In genomic region chr20:30289689-30290088, GRCh38 we compare ENCODE assay signal across 8 cellular contexts.
DNase-seq lines count a peak whose midpoint lies in the region; ATAC-seq and TF ChIP-seq lines count a peak whose summit lies in the region.
"Not testable (repeated sequence)": the region's sequence is repeated elsewhere in the genome, so short reads cannot be mapped to it uniquely, and the experiment has no call there.

No MANE protein-coding gene starts in this region.

- H3K9me3 ChIP-seq in CD4-positive, alpha-beta T cell (ENCODE audit: control insufficient read depth, low read length); psoas muscle; subcutaneous abdominal adipose tissue (ENCODE audit: control insufficient read depth in 5 of 5, low read length in 5 of 5): not testable (repeated sequence)

- H3K36me3 ChIP-seq in kidney epithelial cell (ENCODE audit: control insufficient read depth, insufficient read depth, low read length); psoas muscle (ENCODE audit: insufficient read depth in 1 of 2, low read depth in 1 of 2); subcutaneous abdominal adipose tissue (ENCODE audit: control insufficient read depth in 5 of 5, insufficient read depth in 5 of 5, low read length in 5 of 5): not testable (repeated sequence)

- H3K4me1 Mint-ChIP-seq in CD4-positive, alpha-beta T cell (ENCODE audit: low read depth), result peaks cover 11% of the 10 kb centered on the region
- H3K4me1 Mint-ChIP-seq in activated CD4-positive, alpha-beta T cell treated with anti-CD3 and anti-CD28 coated beads, Interleukin-2, amount 10 ng/mL, durations not matched to agents 7 days and 5 days, result peaks cover 10% of the 10 kb centered on the region
- H3K4me1 Mint-ChIP-seq in activated naive CD8-positive, alpha-beta T cell treated with anti-CD3 and anti-CD28 coated beads, Interleukin-2, amount 10 ng/mL, durations not matched to agents 7 days and 5 days, result peaks cover 29% of the 10 kb centered on the region
- H3K4me1 Mint-ChIP-seq in endothelial cell (ENCODE audit: unreplicated experiment), result peaks cover 19% of the 10 kb centered on the region

- peak overlapping the region; percentile 86 for H3K4me3 Mint-ChIP-seq in CD4-positive, alpha-beta T cell
- peak overlapping the region; percentile 69 for H3K4me3 Mint-ChIP-seq in activated CD4-positive, alpha-beta T cell treated with anti-CD3 and anti-CD28 coated beads, Interleukin-2, amount 10 ng/mL, durations not matched to agents 7 days and 5 days
- H3K4me3 Mint-ChIP-seq in activated naive CD8-positive, alpha-beta T cell treated with anti-CD3 and anti-CD28 coated beads, Interleukin-2, amount 10 ng/mL, durations not matched to agents 7 days and 5 days, result peak overlapping the region; percentile 87
- peak overlapping the region; percentile 71 for H3K4me3 Mint-ChIP-seq in endothelial cell (ENCODE audit: unreplicated experiment)

- not testable (repeated sequence) for H3K27me3 Mint-ChIP-seq in CD4-positive, alpha-beta T cell; activated CD4-positive, alpha-beta T cell treated with anti-CD3 and anti-CD28 coated beads, Interleukin-2, amount 10 ng/mL, durations not matched to agents 7 days and 5 days; activated naive CD8-positive, alpha-beta T cell treated with anti-CD3 and anti-CD28 coated beads, Interleukin-2, amount 10 ng/mL, durations not matched to agents 7 days and 5 days
- peaks cover 13% of the 10 kb centered on the region for H3K27me3 Mint-ChIP-seq in endothelial cell (ENCODE audit: unreplicated experiment)

- TF ChIP-seq CTCF in CD4-positive, alpha-beta T cell (IDR thresholded peaks at IDR 0.05); endothelial cell (IDR thresholded peaks at IDR 0.05; ENCODE audit: unreplicated experiment); kidney epithelial cell (IDR thresholded peaks at IDR 0.05; ENCODE audit: insufficient read depth, low read length, poor library complexity, severe bottlenecking); psoas muscle (IDR thresholded peaks at IDR 0.05): not testable (repeated sequence)

- 21 to 49% (median 33%) methylated on average over 26 of the region's 26 CpGs for WGBS in psoas muscle, 3 donors

- H3K27ac ChIP-seq in CD4-positive, alpha-beta T cell (ENCODE audit: low read depth, low read length), result peak overlapping the region; percentile 29
- not testable (repeated sequence) for H3K27ac ChIP-seq in psoas muscle; subcutaneous abdominal adipose tissue (ENCODE audit: low read depth, low read length)

- H3K27ac Mint-ChIP-seq in CD4-positive, alpha-beta T cell, result peak overlapping the region; percentile 77
- peak overlapping the region; percentile 92 for H3K27ac Mint-ChIP-seq in activated CD4-positive, alpha-beta T cell treated with anti-CD3 and anti-CD28 coated beads, Interleukin-2, amount 10 ng/mL, durations not matched to agents 7 days and 5 days
- H3K27ac Mint-ChIP-seq in activated naive CD8-positive, alpha-beta T cell treated with anti-CD3 and anti-CD28 coated beads, Interleukin-2, amount 10 ng/mL, durations not matched to agents 7 days and 5 days, result peak overlapping the region; percentile 97
- H3K27ac Mint-ChIP-seq in endothelial cell (ENCODE audit: unreplicated experiment), result peak overlapping the region; percentile 77

- H3K9me3 Mint-ChIP-seq in CD4-positive, alpha-beta T cell; activated CD4-positive, alpha-beta T cell treated with anti-CD3 and anti-CD28 coated beads, Interleukin-2, amount 10 ng/mL, durations not matched to agents 7 days and 5 days; activated naive CD8-positive, alpha-beta T cell treated with anti-CD3 and anti-CD28 coated beads, Interleukin-2, amount 10 ng/mL, durations not matched to agents 7 days and 5 days; endothelial cell (ENCODE audit: unreplicated experiment): not testable (repeated sequence)

- not testable (repeated sequence) for H3K27me3 ChIP-seq in CD4-positive, alpha-beta T cell (ENCODE audit: control insufficient read depth, insufficient read depth, low read length); kidney epithelial cell (ENCODE audit: control insufficient read depth, insufficient read depth, low read length); psoas muscle (ENCODE audit: insufficient read depth in 3 of 3, low read length in 2 of 3); subcutaneous abdominal adipose tissue (ENCODE audit: control insufficient read depth in 5 of 5, insufficient read depth in 4 of 5, low read length in 5 of 5)

- H3K36me3 Mint-ChIP-seq in CD4-positive, alpha-beta T cell (ENCODE audit: low read depth); activated CD4-positive, alpha-beta T cell treated with anti-CD3 and anti-CD28 coated beads, Interleukin-2, amount 10 ng/mL, durations not matched to agents 7 days and 5 days (ENCODE audit: low read depth); endothelial cell (ENCODE audit: low read depth, unreplicated experiment): not testable (repeated sequence)
- H3K36me3 Mint-ChIP-seq in activated naive CD8-positive, alpha-beta T cell treated with anti-CD3 and anti-CD28 coated beads, Interleukin-2, amount 10 ng/mL, durations not matched to agents 7 days and 5 days, result peaks cover 15% of the 10 kb centered on the region

- CTCF ChIA-PET in CD4-positive, alpha-beta T cell (lab: Charles Lee); activated CD4-positive, alpha-beta T cell treated with anti-CD3 and anti-CD28 coated beads, Interleukin-2, amount 10 ng/mL, durations not matched to agents 7 days and 5 days (lab: Charles Lee): not testable (repeated sequence)

- intact Hi-C loops in CD4-positive, alpha-beta T cell (cut with DNase I, micrococcal nuclease); psoas muscle (cut with DNase I): not testable (repeated sequence)

- DNase-seq in CD4-positive, alpha-beta T cell; activated CD4-positive, alpha-beta T cell treated with anti-CD3 and anti-CD28 coated beads, Interleukin-2, amount 10 ng/mL, durations not matched to agents 7 days and 5 days; kidney epithelial cell (ENCODE audit: low read depth); psoas muscle: not testable (repeated sequence)
- DNase-seq in Kasumi-1 (lab: John Stamatoyannopoulos, UW) (peak; percentile 58 to 64), endothelial cell (ENCODE audit: low spot score) (peak; percentile 40)
- peak; percentile 66 for DNase-seq in activated naive CD8-positive, alpha-beta T cell treated with anti-CD3 and anti-CD28 coated beads, Interleukin-2, amount 10 ng/mL, durations not matched to agents 7 days and 5 days

- H3K4me3 ChIP-seq in kidney epithelial cell (ENCODE audit: low read depth, low read length) (peak overlapping the region; percentile 12), psoas muscle (peak overlapping the region; percentile 34), subcutaneous abdominal adipose tissue (ENCODE audit: low read depth in 1 of 5, low read length in 5 of 5) (peak overlapping the region in 4 of 5 donors; percentile 22 to 48 (median 38))

- H3K9ac ChIP-seq in subcutaneous abdominal adipose tissue (ENCODE audit: low read length in 5 of 5), result not testable (repeated sequence)

- POLR2A ChIA-PET in CD4-positive, alpha-beta T cell (lab: Charles Lee); activated CD4-positive, alpha-beta T cell treated with anti-CD3 and anti-CD28 coated beads, Interleukin-2, amount 10 ng/mL, durations not matched to agents 7 days and 5 days (lab: Charles Lee); activated naive CD8-positive, alpha-beta T cell treated with anti-CD3 and anti-CD28 coated beads, Interleukin-2, amount 10 ng/mL, durations not matched to agents 7 days and 5 days (lab: Charles Lee): not testable (repeated sequence)

- not testable (repeated sequence) for ATAC-seq in CD4-positive, alpha-beta T cell (ENCODE audit: poor library complexity); activated naive CD8-positive, alpha-beta T cell treated with anti-CD3 and anti-CD28 coated beads, Interleukin-2, amount 10 ng/mL, durations not matched to agents 7 days and 5 days (ENCODE audit: low read depth); psoas muscle

- H3K4me1 ChIP-seq in psoas muscle; subcutaneous abdominal adipose tissue (ENCODE audit: control insufficient read depth in 5 of 5, insufficient read depth in 5 of 5, low read length in 5 of 5): not testable (repeated sequence)
